16 cellular contexts compared by ENCODE assay signal in genomic region chr2:27953077-27953476, GRCh38.
DNase-seq lines count a peak whose midpoint lies in the region; ATAC-seq and TF ChIP-seq lines count a peak whose summit lies in the region.
"Had no signal": no experiment of that assay in that cellular context is flagged by ENCODE, and none has a peak within 500 bp of the region (broad histone marks: within the 10 kb centered on the region; RNA-seq: fewer than 3 reads in every experiment).

No MANE protein-coding gene starts in this region.

- H3K4me1 ChIP-seq in PC-3 (ENCODE audit: insufficient read depth, low read length) (peaks cover 55% of the 10 kb centered on the region), uterus (peaks cover 0 to 4% of the 10 kb centered on the region in 2 donors), suprapubic skin (peaks cover 38% of the 10 kb centered on the region), A673 (ENCODE audit: insufficient read depth, low read length, poor library complexity, severe bottlenecking) (peaks cover 24% of the 10 kb centered on the region)
- H3K4me1 ChIP-seq: HAP-1 had no signal

- intact Hi-C loops in natural killer cell (cut with micrococcal nuclease), result no loop called here
- intact Hi-C loops in PC-3 (cut with micrococcal nuclease), result loop anchor here (10.0 kb wide), 2 partner anchors 178 to 248 kb away; partner anchors contain the start of gene MRPL33
- intact Hi-C loops in uterus (cut with DNase I; ENCODE audit: low total_unique reads), result no loop called here
- intact Hi-C loops in A673 (cut with micrococcal nuclease; ENCODE audit: unreplicated experiment), result loop anchor here (10.0 kb wide), 1 partner anchor 442 kb away; the partner anchor contains the start of gene FOSL2

- H3K79me2 ChIP-seq in PC-3 (ENCODE audit: low read length), result peaks cover 24% of the 10 kb centered on the region

- H3F3A ChIP-seq in PC-3 (ENCODE audit: low read length, unreplicated experiment), result peaks cover 27% of the 10 kb centered on the region

- H3K27me3 Mint-ChIP-seq in natural killer cell treated with Interleukin-12 subunit alpha and Interleukin-12 subunit beta and Interleukin-15 and Interleukin-18, amount 100 ng/mL, for 72 hours, result no peaks in the 10 kb centered on the region
- H3K27me3 Mint-ChIP-seq in natural killer cell (ENCODE audit: low read depth in 2 of 2) (no peaks in the 10 kb centered on the region), immature natural killer cell (ENCODE audit: low read depth in 3 of 3) (no peaks in the 10 kb centered on the region)
- H3K27me3 Mint-ChIP-seq: IgD-negative memory B cell had no signal

- no peak overlapping the region for H2AFZ ChIP-seq in PC-3 (ENCODE audit: low read length)

- H3K4me2 ChIP-seq in PC-3 (ENCODE audit: low read length), result peak overlapping the region; percentile 78

- TF ChIP-seq POLR2A in uterus (IDR thresholded peaks at IDR 0.05) (no peak), suprapubic skin (IDR thresholded peaks at IDR 0.05) (no peak)

- H3K27ac ChIP-seq in PC-3 (ENCODE audit: low read length) (peak overlapping the region; percentile 93), uterus (peak overlapping the region; percentile 73 to 85), suprapubic skin (no peak overlapping the region), A673 (ENCODE audit: low read depth, low read length, poor library complexity, severe bottlenecking) (no peak overlapping the region)
- H3K27ac ChIP-seq: SK-N-MC had no signal

- CTCF ChIA-PET in PC-3 (lab: Charles Lee) (interaction anchor here (0.7 kb wide), 1 partner anchor 184 kb away, joined by 6 read pairs; no protein-coding TSS in a partner anchor), A673 (lab: Charles Lee) (interaction anchor here (0.7 kb wide), 1 partner anchor 270 kb away, joined by 3 read pairs; no protein-coding TSS in a partner anchor)

- WGBS in suprapubic skin, result 96% methylated on average over 4 of the region's 4 CpGs

- H3K4me3 ChIP-seq in PC-3 (ENCODE audit: low read length) (no peak overlapping the region), uterus (no peak overlapping the region), suprapubic skin (no peak overlapping the region), A673 (ENCODE audit: low read depth, low read length, poor library complexity, severe bottlenecking) (no peak overlapping the region)
- H3K4me3 ChIP-seq: HAP-1, SK-N-MC had no signal

- H3K9ac ChIP-seq in PC-3 (ENCODE audit: low read length), result no peak overlapping the region

- peak overlapping the region; percentile 77 for H3K4me3 Mint-ChIP-seq in natural killer cell treated with Interleukin-12 subunit alpha and Interleukin-12 subunit beta and Interleukin-15 and Interleukin-18, amount 100 ng/mL, for 72 hours
- H3K4me3 Mint-ChIP-seq in natural killer cell (no peak overlapping the region), immature natural killer cell (peak overlapping the region in 1 of 5 donors; percentile 33)

- no peak for TF ChIP-seq EP300 in suprapubic skin (IDR thresholded peaks at IDR 0.05)

- no peak for ATAC-seq in natural killer cell treated with Interleukin-12 subunit alpha and Interleukin-12 subunit beta and Interleukin-15 and Interleukin-18, amount 100 ng/mL, for 72 hours
- no peak for ATAC-seq in natural killer cell
- no peak for ATAC-seq in PC-3
- ATAC-seq in HG03457 (IDR thresholded peaks at IDR 0.05; ENCODE audit: unreplicated experiment), result no peak

- H3K27me3 ChIP-seq in PC-3 (ENCODE audit: low read length) (no peaks in the 10 kb centered on the region), uterus (no peaks in the 10 kb centered on the region), suprapubic skin (no peaks in the 10 kb centered on the region), A673 (replicated peaks; ENCODE audit: insufficient read depth, low read depth, low read length, poor library complexity) (no peaks in the 10 kb centered on the region)

- H3K9me3 ChIP-seq in PC-3 (ENCODE audit: low read length) (no peaks in the 10 kb centered on the region), uterus (no peaks in the 10 kb centered on the region), suprapubic skin (no peaks in the 10 kb centered on the region), A673 (ENCODE audit: low read depth, low read length, poor library complexity, severe bottlenecking) (peaks cover 7% of the 10 kb centered on the region)
- H3K9me3 ChIP-seq: HAP-1 had no signal

- H3K4me1 Mint-ChIP-seq in natural killer cell treated with Interleukin-12 subunit alpha and Interleukin-12 subunit beta and Interleukin-15 and Interleukin-18, amount 100 ng/mL, for 72 hours (ENCODE audit: low read depth in 2 of 2), result peaks cover 49 to 85% of the 10 kb centered on the region in 2 donors
- H3K4me1 Mint-ChIP-seq in natural killer cell (peaks cover 49 to 65% of the 10 kb centered on the region in 2 donors), immature natural killer cell (peaks cover 54 to 76% of the 10 kb centered on the region in 2 donors)

- H3K36me3 Mint-ChIP-seq in natural killer cell treated with Interleukin-12 subunit alpha and Interleukin-12 subunit beta and Interleukin-15 and Interleukin-18, amount 100 ng/mL, for 72 hours, result peaks cover 30% of the 10 kb centered on the region
- H3K36me3 Mint-ChIP-seq in natural killer cell, result no peaks in the 10 kb centered on the region
- peaks cover 0 to 12% (median 0%) of the 10 kb centered on the region in 3 donors for H3K36me3 Mint-ChIP-seq in immature natural killer cell

- no peaks in the 10 kb centered on the region for H3K36me3 ChIP-seq in PC-3 (ENCODE audit: low read depth, low read length)
- no peaks in the 10 kb centered on the region for H3K36me3 ChIP-seq in uterus
- H3K36me3 ChIP-seq in suprapubic skin, result no peaks in the 10 kb centered on the region
- H3K36me3 ChIP-seq in A673 (ENCODE audit: insufficient read depth, low read length, poor library complexity, severe bottlenecking), result no peaks in the 10 kb centered on the region
- H3K36me3 ChIP-seq: HAP-1 had no signal

- BruUV-seq in PC-3 (replicated peaks; lab: Mats Ljungman, UMichigan) (no TSS peak), A673 (replicated peaks; lab: Mats Ljungman, UMichigan) (no TSS peak)

- no peaks in the 10 kb centered on the region for H4K20me1 ChIP-seq in PC-3 (ENCODE audit: low read length)

- DNase-seq in natural killer cell treated with Interleukin-12 subunit alpha and Interleukin-12 subunit beta and Interleukin-15 and Interleukin-18, amount 100 ng/mL, for 72 hours (ENCODE audit: low spot score), result no peak
- DNase-seq in natural killer cell (no peak), PC-3 (no peak), immature natural killer cell (no peak), uterus (no peak), suprapubic skin (ENCODE audit: low spot score in 2 of 2) (no peak), A673 (ENCODE audit: low spot score) (no peak)
- DNase-seq: C1 segment of cervical spinal cord, NCI-H1092 treated with DMSO at 0.1 percent for 48 hours, NCI-H1694 treated with DMSO at 0.1 percent for 48 hours, NCI-H345, NCI-H526 treated with DMSO at 0.1 percent for 48 hours had no signal

- peak overlapping the region; percentile 90 to 94 for H3K27ac Mint-ChIP-seq in natural killer cell treated with Interleukin-12 subunit alpha and Interleukin-12 subunit beta and Interleukin-15 and Interleukin-18, amount 100 ng/mL, for 72 hours
- H3K27ac Mint-ChIP-seq in natural killer cell, result peak overlapping the region in 1 of 2 donors; percentile 53
- H3K27ac Mint-ChIP-seq in immature natural killer cell, result peak overlapping the region in 4 of 6 donors; percentile 7 to 55 (median 36)

- no peaks in the 10 kb centered on the region for H3K9me2 ChIP-seq in PC-3 (replicated peaks; ENCODE audit: low read length)

- TF ChIP-seq CTCF in natural killer cell (IDR thresholded peaks at IDR 0.05) (no peak), PC-3 (conservative IDR thresholded peaks at IDR 0.05; ENCODE audit: low read depth, low read length) (no peak), uterus (IDR thresholded peaks at IDR 0.05) (no peak), suprapubic skin (IDR thresholded peaks at IDR 0.05) (no peak), A673 (conservative IDR thresholded peaks at IDR 0.05; ENCODE audit: low read depth, low read length) (no peak)

- POLR2A ChIA-PET in PC-3 (lab: Charles Lee; ENCODE audit: unreplicated experiment) (interaction anchor here (0.6 kb wide), 1 partner anchor 680 kb away, joined by 4 read pairs; no protein-coding TSS in a partner anchor), A673 (lab: Charles Lee; ENCODE audit: low non-redundant PET) (interaction anchor here (0.5 kb wide), 1 partner anchor 34 kb away, joined by 4 read pairs; no protein-coding TSS in a partner anchor)

- H3K9me3 Mint-ChIP-seq in natural killer cell treated with Interleukin-12 subunit alpha and Interleukin-12 subunit beta and Interleukin-15 and Interleukin-18, amount 100 ng/mL, for 72 hours, result no peaks in the 10 kb centered on the region
- no peaks in the 10 kb centered on the region for H3K9me3 Mint-ChIP-seq in natural killer cell
- H3K9me3 Mint-ChIP-seq in immature natural killer cell, result no peaks in the 10 kb centered on the region
- H3K9me3 Mint-ChIP-seq: IgD-negative memory B cell had no signal

Comparison
In these comparisons a context has a peak if more than half of its experiments do, and no peak if none do; other contexts are left out.
1. H3K27ac ChIP-seq: peak in PC-3 (single experiment) and uterus (2 of 2); none in suprapubic skin (single experiment) and A673 (single experiment).
2. intact Hi-C loops: an anchor here in PC-3 (10.0 kb wide) and A673 (10.0 kb wide); none called in natural killer cell and uterus.